ENCODE assay signal across 9 cellular contexts in genomic region chr14:75452900-75453816, GRCh38. TPM values are rescaled to one million over a fixed set of nuclear protein-coding genes. Genes with fewer than 3 reads are reported as not detected.
A peak's percentile ranks its signal among the peaks of the same experiment; 100 is the strongest.
DNase-seq lines count a peak whose midpoint lies in the region; ATAC-seq and TF ChIP-seq lines count a peak whose summit lies in the region.
"Had no signal": no experiment of that assay in that cellular context is flagged by ENCODE, and none has a peak within 500 bp of the region (broad histone marks: within the 10 kb centered on the region; RNA-seq: fewer than 3 reads in every experiment).

No MANE protein-coding gene starts in this region.

- ATAC-seq in T-helper 17 cell (no peak), Right ventricle myocardium superior (ENCODE audit: poor library complexity) (peak; percentile 64)

- H3K4me3 Mint-ChIP-seq in T-helper 17 cell, result no peak overlapping the region
- H3K4me3 Mint-ChIP-seq: activated T-helper 1 cell treated with anti-CD3 and anti-CD28 coated beads, Interleukin-12 subunit alpha, Interleukin-12 subunit beta, Interleukin-2, Interleukin-4 antibody, amounts not matched to agents 30 ng/mL and 10 ng/mL and 1 ng/mL, durations not matched to agents 14 hours and 24 hours and 36 hours had no signal

- peaks cover 11% of the 10 kb centered on the region for H3K36me3 Mint-ChIP-seq in T-helper 17 cell (ENCODE audit: low read depth)

- intact Hi-C loops in Right ventricle myocardium superior (cut with DNase I) (no loop called here), posterior cingulate gyrus (cut with DNase I) (no loop called here)

- DNase-seq in EH (ENCODE audit: low read depth), result peak; percentile 99
- no peak for DNase-seq in T-helper 17 cell
- peak; percentile 74 for DNase-seq in Right ventricle myocardium superior
- DNase-seq in posterior cingulate gyrus, result peak in 8 of 10 donors; percentile 55 to 95 (median 72)
- no peak for DNase-seq in putamen (ENCODE audit: low spot score)
- DNase-seq in GM10248 (ENCODE audit: extremely low spot score), result no peak
- no peak for DNase-seq in D341Med (ENCODE audit: low spot score)
- DNase-seq in HEK293T (ENCODE audit: extremely low spot score), result no peak

- H3K27me3 Mint-ChIP-seq in T-helper 17 cell, result peaks cover 44% of the 10 kb centered on the region

- POLR2A ChIA-PET in GM10248 (lab: Yijun Ruan, JAX), result interaction anchor here (0.9 kb wide), 1 partner anchor 42 kb away, joined by 3 read pairs; no protein-coding TSS in a partner anchor
- POLR2A ChIA-PET in HEK293T (lab: Yijun Ruan, JAX), result interaction anchor here (0.8 kb wide), 1 partner anchor 10 kb away, joined by 3 read pairs; no protein-coding TSS in a partner anchor

- H3K4me1 Mint-ChIP-seq in T-helper 17 cell, result peaks cover 7% of the 10 kb centered on the region

- CTCF ChIA-PET in GM10248 (lab: Yijun Ruan, JAX) (interaction anchor here (0.7 to 14.3 kb wide), 36 partner anchors 8 to 592 kb away, joined by 3 to 119 read pairs (median 5); partner anchors contain the start of gene NEK9), HEK293T (lab: Yijun Ruan, JAX) (interaction anchor here (0.6 kb wide), 1 partner anchor 66 kb away, joined by 3 read pairs; no protein-coding TSS in a partner anchor)

- TF ChIP-seq CTCF in GM10248 (IDR thresholded peaks at IDR 0.05; ENCODE audit: control extremely low read depth, extremely low read depth, low read depth, missing control alignments), result no peak

- H3K9me3 ChIP-seq in T-helper 17 cell (ENCODE audit: control insufficient read depth, low read length, poor library complexity, severe bottlenecking), result no peaks in the 10 kb centered on the region

- H3K27ac Mint-ChIP-seq in T-helper 17 cell, result peak overlapping the region; percentile 47
- H3K27ac Mint-ChIP-seq: activated T-helper 1 cell treated with anti-CD3 and anti-CD28 coated beads, Interleukin-12 subunit alpha, Interleukin-12 subunit beta, Interleukin-2, Interleukin-4 antibody, amounts not matched to agents 30 ng/mL and 10 ng/mL and 1 ng/mL, durations not matched to agents 14 hours and 24 hours and 36 hours had no signal

TF ChIP-seq in HEK293T, 16 proteins besides CTCF, POLR2A, EP300 and RAD21:
- no peak for TF ChIP-seq FOXA1 (IDR thresholded peaks at IDR 0.05)
- no peak for TF ChIP-seq PKNOX1 (IDR thresholded peaks at IDR 0.05)

RNA-seq across cellular contexts. Expression of gene JDP2, which starts 25.3 kb away (rescaled TPM):
- total RNA-seq in T-helper 17 cell, result 1 to 10 TPM in 1 of 2 donors, under 1 TPM in 1; 0.86 to 1.4 TPM
- 22.1 TPM for total RNA-seq in Right ventricle myocardium superior

Comparison
In these comparisons a context has a peak if more than half of its experiments do, and no peak if none do; other contexts are left out.
1. DNase-seq: peak in EH (single experiment), Right ventricle myocardium superior (single experiment) and posterior cingulate gyrus (8 of 10); none in T-helper 17 cell (0 of 3), putamen (single experiment), GM10248 (single experiment), D341Med (single experiment) and HEK293T (single experiment).